In the genomic region with DNA sequence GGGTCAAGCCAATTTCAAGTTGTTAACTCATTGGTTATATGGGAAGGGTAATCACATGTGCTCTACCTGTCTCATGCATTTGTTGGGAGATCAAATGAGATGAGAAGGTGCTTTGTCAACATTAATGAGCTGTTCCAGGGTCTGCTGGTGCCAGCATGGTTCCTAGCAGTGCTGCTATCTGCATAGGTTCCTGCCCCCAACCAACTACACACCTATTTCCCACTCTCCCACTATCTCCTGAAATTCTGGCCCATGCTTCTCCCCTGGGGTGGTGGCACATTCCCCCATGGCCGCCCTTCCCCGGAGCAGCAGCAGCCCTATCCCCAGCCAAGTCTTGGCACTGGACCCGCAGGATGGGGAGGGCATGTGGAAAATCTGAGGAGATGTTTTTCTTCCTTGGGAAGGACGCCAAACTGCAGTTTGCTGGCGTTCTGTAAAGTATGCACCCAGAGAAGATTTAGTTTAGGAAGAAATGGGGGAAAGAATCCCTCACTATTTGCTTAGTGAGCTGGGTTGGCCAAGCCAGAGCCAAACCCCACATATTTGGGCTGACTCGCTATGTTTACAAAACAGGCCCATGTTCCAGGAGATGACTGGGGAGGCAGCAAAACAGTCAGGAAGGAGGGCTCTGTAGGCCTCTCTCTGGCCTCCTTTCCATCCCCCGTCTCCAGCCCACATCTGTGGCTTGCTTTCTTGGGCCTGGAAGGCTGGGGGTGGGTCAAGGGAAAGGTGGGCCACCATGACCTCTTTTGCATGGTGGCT, we compare ENCODE assay signal across 11 cellular contexts. TPM values are rescaled to one million over a fixed set of nuclear protein-coding genes. Genes with fewer than 3 reads are reported as not detected.
A peak's percentile ranks its signal among the peaks of the same experiment; 100 is the strongest.
DNase-seq lines count a peak whose midpoint lies in the region; ATAC-seq and TF ChIP-seq lines count a peak whose summit lies in the region.
"Had no signal": no experiment of that assay in that cellular context is flagged by ENCODE, and none has a peak within 500 bp of the region (broad histone marks: within the 10 kb centered on the region; RNA-seq: fewer than 3 reads in every experiment).

No MANE protein-coding gene starts in this region.

- H3K4me1 ChIP-seq in ACC112 (ENCODE audit: control insufficient read depth, insufficient read depth, low read length, unreplicated experiment) (peaks cover 43% of the 10 kb centered on the region), neuronal stem cell (ENCODE audit: control insufficient read depth in 2 of 2, insufficient read depth in 1 of 2, low read depth in 1 of 2, low read length in 2 of 2) (peaks cover 0 to 4% of the 10 kb centered on the region in 2 donors)

- no peaks in the 10 kb centered on the region for H3K79me1 ChIP-seq in neuronal stem cell (ENCODE audit: low read depth, low read length)

- H4K8ac ChIP-seq in neuronal stem cell (ENCODE audit: low read depth, low read length): no peak overlapping the region

- no peak overlapping the region for H4K91ac ChIP-seq in neuronal stem cell (ENCODE audit: low read depth, low read length, poor library complexity)

- peak; percentile 55 for DNase-seq in RWPE1 (ENCODE audit: low spot score)
- DNase-seq in fibroblast of gingiva (ENCODE audit: low read depth): peak; percentile 99
- DNase-seq in neuronal stem cell (ENCODE audit: low spot score): no peak
- DNase-seq in NCI-H524 treated with DMSO at 0.1 percent for 48 hours (lab: John Stamatoyannopoulos, UW): no peak
- no peak for DNase-seq in NCI-H187 treated with DMSO at 0.1 percent for 48 hours (lab: John Stamatoyannopoulos, UW)
- no peak for DNase-seq in germinal center (ENCODE audit: low spot score)
- DNase-seq: activated CD8-positive, alpha-beta memory T cell treated with anti-CD3 and anti-CD28 coated beads, Interleukin-2, amount 50 U/mL, for 48 hours; BE2C had no signal

- no peak for ATAC-seq in HG03442 (IDR thresholded peaks at IDR 0.05; ENCODE audit: unreplicated experiment)

- no peak overlapping the region for H3K4ac ChIP-seq in neuronal stem cell (ENCODE audit: low read length)

- H3K18ac ChIP-seq in neuronal stem cell (ENCODE audit: low read length): peak overlapping the region; percentile 6

- H2AFZ ChIP-seq in ACC112 (ENCODE audit: low read length, unreplicated experiment): peak overlapping the region; percentile 29
- no peak overlapping the region for H2AFZ ChIP-seq in neuronal stem cell (ENCODE audit: low read length)

- no peak overlapping the region for H2AK5ac ChIP-seq in neuronal stem cell (ENCODE audit: low read depth, low read length)

- no peak overlapping the region for H3K4me2 ChIP-seq in neuronal stem cell (ENCODE audit: insufficient read depth, low read length, poor library complexity, severe bottlenecking)

- H3K9me3 ChIP-seq in neuronal stem cell (replicated peaks in 1 of 2; ENCODE audit: control insufficient read depth in 2 of 2, insufficient read depth in 1 of 2, low read depth in 1 of 2, low read length in 2 of 2): no peaks in the 10 kb centered on the region
- H3K9me3 ChIP-seq: BE2C had no signal

- no peak overlapping the region for H2BK5ac ChIP-seq in neuronal stem cell (ENCODE audit: low read length)

- H3K9ac ChIP-seq in neuronal stem cell (ENCODE audit: low read depth, low read length, poor library complexity): no peak overlapping the region

- H2BK120ac ChIP-seq in neuronal stem cell (ENCODE audit: low read depth, low read length): no peak overlapping the region

- H3K23ac ChIP-seq in neuronal stem cell (ENCODE audit: low read depth, low read length, poor library complexity): no peak overlapping the region

- H3K14ac ChIP-seq in neuronal stem cell (ENCODE audit: low read length): no peak overlapping the region

- H3K27ac ChIP-seq in ACC112 (ENCODE audit: low read depth, low read length): peak overlapping the region; percentile 83
- H3K27ac ChIP-seq in RWPE1: peak overlapping the region; percentile 82
- H3K27ac ChIP-seq in neuronal stem cell (replicated peaks; ENCODE audit: low read length): no peak overlapping the region
- H3K27ac ChIP-seq: HL-60 had no signal

- CTCF ChIA-PET in RWPE1 (lab: Yijun Ruan, JAX): interaction anchor here (0.5 kb wide), 1 partner anchor 47 kb away, joined by 3 read pairs; no protein-coding TSS in a partner anchor

- H2BK12ac ChIP-seq in neuronal stem cell (ENCODE audit: low read length): no peak overlapping the region

- H3K36me3 ChIP-seq in ACC112 (ENCODE audit: insufficient read depth, low read length) (no peaks in the 10 kb centered on the region), neuronal stem cell (replicated peaks in 1 of 2; ENCODE audit: control insufficient read depth in 2 of 2, insufficient read depth in 2 of 2, low read length in 2 of 2) (no peaks in the 10 kb centered on the region)
- H3K36me3 ChIP-seq: BE2C had no signal

- no peak overlapping the region for H2BK15ac ChIP-seq in neuronal stem cell (ENCODE audit: low read length)

- no peaks in the 10 kb centered on the region for H3K27me3 ChIP-seq in ACC112 (ENCODE audit: insufficient read depth, low read length)
- H3K27me3 ChIP-seq in neuronal stem cell (ENCODE audit: control insufficient read depth in 3 of 3, insufficient read depth in 3 of 3, low read depth in 1 of 3, low read length in 3 of 3): peaks cover 0 to 16% (median 2%) of the 10 kb centered on the region in 3 experiments
- H3K27me3 ChIP-seq: BE2C had no signal

- POLR2A ChIA-PET in RWPE1 (lab: Yijun Ruan, JAX; ENCODE audit: low non-redundant PET): no interaction called here

- WGBS in neuronal stem cell (ENCODE audit: extremely low coverage in 2 of 2, insufficient read length in 2 of 2, insufficient replicate concordance in 1 of 2), 2 donors: no CpG with 5 or more reads among the region's 7 CpGs

- TF ChIP-seq CTCF in RWPE1 (conservative IDR thresholded peaks at IDR 0.05; ENCODE audit: low read depth): no peak

- H3K79me2 ChIP-seq in ACC112 (ENCODE audit: control insufficient read depth, insufficient read depth, low read length, unreplicated experiment): no peaks in the 10 kb centered on the region

- H3K4me3 ChIP-seq in ACC112 (ENCODE audit: low read depth, low read length) (peak overlapping the region; percentile 31; the same call in 1 of the 2 replicates), neuronal stem cell (ENCODE audit: low read length in 2 of 2) (peak overlapping the region in 1 of 2 donors; percentile 16)

RNA-seq across cellular contexts. Expression of a gene that starts 42.5 kb away (rescaled TPM):
- 3.3 TPM for polyA plus RNA-seq in neuronal stem cell (2013, experiment 1 of 2)
- polyA plus RNA-seq in neuronal stem cell (2013, experiment 2 of 2): 3.4 TPM

Comparison
In these comparisons a context has a peak if more than half of its experiments do, and no peak if none do; other contexts are left out.
1. DNase-seq: peak in RWPE1 (single experiment) and fibroblast of gingiva (single experiment); none in neuronal stem cell (single experiment), NCI-H524 treated with DMSO at 0.1 percent for 48 hours (single experiment), NCI-H187 treated with DMSO at 0.1 percent for 48 hours (single experiment) and germinal center (single experiment).